ENCODE assay signal across 8 cellular contexts in genomic region chr4:2537011-2537830, GRCh38. TPM values are rescaled to one million over a fixed set of nuclear protein-coding genes. Genes with fewer than 3 reads are reported as not detected.
DNase-seq lines count a peak whose midpoint lies in the region; ATAC-seq and TF ChIP-seq lines count a peak whose summit lies in the region.

No MANE protein-coding gene starts in this region.

- peak overlapping the region; percentile 39; the same call in 1 of the 2 replicates for H3K9ac ChIP-seq in KMS-11

- CTCF ChIA-PET in CD8-positive, alpha-beta memory T cell (lab: Charles Lee) = interaction anchor here (1.0 to 1.2 kb wide), 2 partner anchors 316 to 536 kb away, joined by 3 read pairs; no protein-coding TSS in a partner anchor

- peaks cover 27% of the 10 kb centered on the region for H3K4me1 ChIP-seq in CD8-positive, alpha-beta memory T cell (ENCODE audit: insufficient read depth, low read length)
- peaks cover 3% of the 10 kb centered on the region for H3K4me1 ChIP-seq in KMS-11 (ENCODE audit: low read depth, poor library complexity, severe bottlenecking)
- peaks cover 7 to 37% of the 10 kb centered on the region in 2 donors for H3K4me1 ChIP-seq in left lung

- peak overlapping the region; percentile 87 to 97 (median 91) for H3K4me3 Mint-ChIP-seq in CD8-positive, alpha-beta memory T cell

- H4K20me1 ChIP-seq in KMS-11 (ENCODE audit: insufficient read depth) = no peaks in the 10 kb centered on the region

- intact Hi-C loops in left lung (cut with DNase I) = no loop called here

- H3K9me3 ChIP-seq in CD8-positive, alpha-beta memory T cell (ENCODE audit: low read length) = no peaks in the 10 kb centered on the region
- no peaks in the 10 kb centered on the region for H3K9me3 ChIP-seq in left lung

- H2AFZ ChIP-seq in KMS-11 (ENCODE audit: low read depth) = no peak overlapping the region

- peak overlapping the region; percentile 86 for H3K4me2 ChIP-seq in KMS-11

- no peaks in the 10 kb centered on the region for H3K36me3 ChIP-seq in CD8-positive, alpha-beta memory T cell (ENCODE audit: insufficient read depth, low read length)
- H3K36me3 ChIP-seq in KMS-11 (ENCODE audit: insufficient read depth) = no peaks in the 10 kb centered on the region
- no peaks in the 10 kb centered on the region for H3K36me3 ChIP-seq in left lung

- peaks cover 0 to 7% (median 0%) of the 10 kb centered on the region in 3 donors for H3K36me3 Mint-ChIP-seq in CD8-positive, alpha-beta memory T cell

- ATAC-seq in GM21423 (IDR thresholded peaks at IDR 0.05; ENCODE audit: unreplicated experiment) (peak; percentile 13), left lung (peak; percentile 5), HG02884 (IDR thresholded peaks at IDR 0.05; ENCODE audit: unreplicated experiment) (no peak)

- H3K27me3 ChIP-seq in CD8-positive, alpha-beta memory T cell (ENCODE audit: insufficient read depth, low read length, poor library complexity, severe bottlenecking) = no peaks in the 10 kb centered on the region
- no peaks in the 10 kb centered on the region for H3K27me3 ChIP-seq in KMS-11 (ENCODE audit: insufficient read depth, low read depth)
- no peaks in the 10 kb centered on the region for H3K27me3 ChIP-seq in left lung

- H3K27ac ChIP-seq in CD8-positive, alpha-beta memory T cell (ENCODE audit: low read depth, low read length) = peak overlapping the region; percentile 72
- peak overlapping the region; percentile 49; the same call in 1 of the 2 replicates for H3K27ac ChIP-seq in KMS-11
- H3K27ac ChIP-seq in left lung = peak overlapping the region; percentile 90 to 95

- no peak for TF ChIP-seq CTCF in KMS-11 (conservative IDR thresholded peaks at IDR 0.05; ENCODE audit: low read depth, low read length)
- no peak for TF ChIP-seq CTCF in left lung (IDR thresholded peaks at IDR 0.05)

- H3K9me3 Mint-ChIP-seq in CD8-positive, alpha-beta memory T cell = no peaks in the 10 kb centered on the region

- peaks cover 44% of the 10 kb centered on the region for H3K79me2 ChIP-seq in KMS-11 (ENCODE audit: insufficient read depth, low read depth)

- H3K27me3 Mint-ChIP-seq in CD8-positive, alpha-beta memory T cell = no peaks in the 10 kb centered on the region

- H3K27ac Mint-ChIP-seq in CD8-positive, alpha-beta memory T cell = peak overlapping the region; percentile 82 to 95 (median 93)

- POLR2A ChIA-PET in CD8-positive, alpha-beta memory T cell (lab: Charles Lee) = interaction anchor here (1.3 to 1.9 kb wide), 2 partner anchors 68 to 426 kb away, joined by 5 to 7 read pairs; partner anchors contain the start of genes GRK4 and RNF4

- H3K4me3 ChIP-seq in CD8-positive, alpha-beta memory T cell (ENCODE audit: low read length) = peak overlapping the region; percentile 80
- H3K4me3 ChIP-seq in KMS-11 (IDR thresholded peaks at IDR 0.05; ENCODE audit: insufficient read depth, low read depth, low read length) (peak overlapping the region; percentile 76), left lung (peak overlapping the region; percentile 91 to 95)

- peak; percentile 46 to 73 (median 53) for DNase-seq in CD8-positive, alpha-beta memory T cell
- peak; percentile 20 for DNase-seq in activated CD4-positive, CD25-positive, alpha-beta regulatory T cell treated with anti-CD3 and anti-CD28 coated beads, Interleukin-2, amount 50 U/mL, for 16 hours (ENCODE audit: low read depth, low spot score)
- DNase-seq in cerebellum (ENCODE audit: low spot score) = peak; percentile 34
- peak; percentile 63 to 90 for DNase-seq in left lung
- DNase-seq in stimulated activated CD4-positive, alpha-beta T cell treated with anti-CD3 and anti-CD28 coated beads, Interleukin-4, amount 100 ng/mL, for 1 hour = peak; percentile 55

- peaks cover 16 to 46% (median 26%) of the 10 kb centered on the region in 3 donors for H3K4me1 Mint-ChIP-seq in CD8-positive, alpha-beta memory T cell

RNA-seq across cellular contexts. Expression of gene FAM193A, which starts 0.8 kb away (rescaled TPM):
- total RNA-seq in CD8-positive, alpha-beta memory T cell = 10 to 100 TPM; 25.8 to 26.9 TPM
- 4.9 TPM for polyA plus RNA-seq in CD8-positive, alpha-beta memory T cell
- 27.9 TPM for total RNA-seq in cerebellum
- 10 to 100 TPM; 22.3 to 25.2 TPM for total RNA-seq in left lung

Comparison
In these comparisons a context has a peak if more than half of its experiments do, and no peak if none do; other contexts are left out.
1. DNase-seq: peak in every context shown above with its lines; median percentile 76 in left lung; 55 in stimulated activated CD4-positive, alpha-beta T cell treated with anti-CD3 and anti-CD28 coated beads, Interleukin-4, amount 100 ng/mL, for 1 hour; 53 in CD8-positive, alpha-beta memory T cell; 34 in cerebellum; 20 in activated CD4-positive, CD25-positive, alpha-beta regulatory T cell treated with anti-CD3 and anti-CD28 coated beads, Interleukin-2, amount 50 U/mL, for 16 hours.